In genomic region chr2:15560988-15561573, GRCh38 we compare ENCODE assay signal across 8 cellular contexts. TPM values are rescaled to one million over a fixed set of nuclear protein-coding genes. Genes with fewer than 3 reads are reported as not detected.
DNase-seq lines count a peak whose midpoint lies in the region; TF ChIP-seq lines count a peak whose summit lies in the region.

Gene NBAS (minus strand): TSS chr2:15561334. CDS start chr2:15561304, 30 bp downstream.

- no peak for TF ChIP-seq EP300 in suprapubic skin (IDR thresholded peaks at IDR 0.05)

- peak within 1 kb of the TSS; percentile 100 for H3K4me3 Mint-ChIP-seq in activated naive CD4-positive, alpha-beta T cell treated with anti-CD3 and anti-CD28 coated beads, Interleukin-2, amount 50 U/mL, for 24 hours

- no peaks in the 10 kb centered on the region for H3K9me3 Mint-ChIP-seq in activated naive CD4-positive, alpha-beta T cell treated with anti-CD3 and anti-CD28 coated beads, Interleukin-2, amount 50 U/mL, for 24 hours

- H3K9me3 ChIP-seq in suprapubic skin = no peaks in the 10 kb centered on the region

- peak within 1 kb of the TSS; percentile 74 for H3K4me3 ChIP-seq in HFF-Myc (replicated peaks; ENCODE audit: low read depth, low read length)
- H3K4me3 ChIP-seq in suprapubic skin = peak within 1 kb of the TSS; percentile 88

- TF ChIP-seq CTCF in HFF-Myc (IDR thresholded peaks at IDR 0.05; ENCODE audit: low read depth, low read length, missing control alignments) (no peak), suprapubic skin (IDR thresholded peaks at IDR 0.05) (no peak)

- H3K27me3 Mint-ChIP-seq in activated naive CD4-positive, alpha-beta T cell treated with anti-CD3 and anti-CD28 coated beads, Interleukin-2, amount 50 U/mL, for 24 hours = no peaks in the 10 kb centered on the region

- H3K4me1 Mint-ChIP-seq in activated naive CD4-positive, alpha-beta T cell treated with anti-CD3 and anti-CD28 coated beads, Interleukin-2, amount 50 U/mL, for 24 hours = peaks cover 46% of the 10 kb centered on the region

- no peaks in the 10 kb centered on the region for H3K36me3 ChIP-seq in suprapubic skin

- under 1% methylated on average over 24 of the region's 30 CpGs for WGBS in suprapubic skin

- no peaks in the 10 kb centered on the region for H3K36me3 Mint-ChIP-seq in activated naive CD4-positive, alpha-beta T cell treated with anti-CD3 and anti-CD28 coated beads, Interleukin-2, amount 50 U/mL, for 24 hours

- no peak for TF ChIP-seq POLR2A in suprapubic skin (IDR thresholded peaks at IDR 0.05)

- H3K27ac Mint-ChIP-seq in activated naive CD4-positive, alpha-beta T cell treated with anti-CD3 and anti-CD28 coated beads, Interleukin-2, amount 50 U/mL, for 24 hours = peak within 1 kb of the TSS; percentile 96

- peaks cover 14% of the 10 kb centered on the region for H3K4me1 ChIP-seq in suprapubic skin

- peak within 1 kb of the TSS; percentile 79 for H3K27ac ChIP-seq in suprapubic skin

- DNase-seq in GM04504 (ENCODE audit: low read depth) = peak; percentile 64
- DNase-seq in HFF-Myc (ENCODE audit: extremely low read depth, low read depth) = peak; percentile 75
- DNase-seq in NAMALWA (ENCODE audit: low spot score) = peak; percentile 83
- DNase-seq in SKM-1 (lab: John Stamatoyannopoulos, UW; ENCODE audit: unreplicated experiment) = peak; percentile 46
- DNase-seq in glomerular endothelial cell (ENCODE audit: extremely low read depth, low read depth, low spot score) = peak; percentile 71
- peak; percentile 85 for DNase-seq in occipital lobe (lab: John Stamatoyannopoulos, UW)
- DNase-seq in suprapubic skin (ENCODE audit: low spot score in 2 of 2) = peak; percentile 90 to 91

- no peaks in the 10 kb centered on the region for H3K27me3 ChIP-seq in suprapubic skin

RNA-seq across cellular contexts. Expression of gene NBAS, which starts in this region (rescaled TPM):
- total RNA-seq in glomerular endothelial cell (56.7 and 57.7 TPM in 2 replicates), occipital lobe (168 TPM), suprapubic skin (10 to 100 TPM; 44.4 to 48.4 (median 45.6) TPM)

Comparison
In these comparisons a context has a peak if more than half of its experiments do, and no peak if none do; other contexts are left out.
1. Peak in every context shown above with its lines: DNase-seq, H3K4me3 ChIP-seq and H3K27ac ChIP-seq.